In genomic region chr22:50608996-50609395, GRCh38 we compare ENCODE assay signal across 33 cellular contexts. TPM values are rescaled to one million over a fixed set of nuclear protein-coding genes. Genes with fewer than 3 reads are reported as not detected.
"Had no signal": no experiment of that assay in that cellular context is flagged by ENCODE, and none has a peak within 500 bp of the region (broad histone marks: within the 10 kb centered on the region; RNA-seq: fewer than 3 reads in every experiment).

No MANE protein-coding gene starts in this region.

- H3K4me2 ChIP-seq: smooth muscle cell had no signal

- H3K36me3 ChIP-seq: lower lobe of right lung, neutrophil, ovary, right atrium auricular region, right lobe of liver, suprapubic skin, thoracic aorta, tibial artery, uterus had no signal

- DNase-seq: hypothalamus; immature natural killer cell; left ventricle myocardium superior; lower lobe of right lung; mammary epithelial cell; mesenchymal stem cell; naive thymus-derived CD8-positive, alpha-beta T cell; occipital lobe; ovary; right lobe of liver; stimulated activated CD4-positive, alpha-beta T cell treated with anti-CD3 and anti-CD28 coated beads, Interleukin-12 subunit alpha, Interleukin-12 subunit beta, amount 100 ng/mL, for 4 hours; stimulated activated CD4-positive, alpha-beta T cell treated with anti-CD3 and anti-CD28 coated beads, Interleukin-15, amount 100 ng/mL, for 24 hours; stimulated activated CD4-positive, alpha-beta T cell treated with anti-CD3 and anti-CD28 coated beads, Interleukin-2, amount 100 ng/mL, for 24 hours; stimulated activated CD4-positive, alpha-beta T cell treated with anti-CD3 and anti-CD28 coated beads, Interleukin-4, amount 100 ng/mL, for 1 hour; stimulated activated naive CD4-positive, alpha-beta T cell; trophoblast cell; uterus had no signal

- H3K4me1 ChIP-seq: tibial artery, uterus had no signal

- H3K9me3 ChIP-seq: lower lobe of right lung, neutrophil, ovary, right atrium auricular region, right lobe of liver, suprapubic skin, thoracic aorta, tibial artery, uterus had no signal

- H3K27me3 ChIP-seq: ovary, right lobe of liver had no signal

- H3K27ac ChIP-seq: lower lobe of right lung, neutrophil, ovary, right atrium auricular region, right lobe of liver, suprapubic skin, thoracic aorta, tibial artery, uterus had no signal

- ATAC-seq: left lobe of liver; left ventricle myocardium superior; lower lobe of right lung; naive thymus-derived CD8-positive, alpha-beta T cell; right lobe of liver; stimulated activated effector memory CD8-positive, alpha-beta T cell treated with anti-CD3 and anti-CD28 coated beads, Interleukin-12 subunit alpha, Interleukin-12 subunit beta, amount 100 ng/mL, for 72 hours had no signal

- H3K4me3 ChIP-seq: lower lobe of right lung, ovary, right atrium auricular region, right lobe of liver, smooth muscle cell, suprapubic skin, thoracic aorta, tibial artery, uterus had no signal

- FAIRE-seq: islet of Langerhans had no signal

RNA-seq across cellular contexts. Expression of gene MAPK8IP2, which starts 8.4 kb away (rescaled TPM):
- polyA plus RNA-seq: immature natural killer cell; naive thymus-derived CD8-positive, alpha-beta T cell had no signal

RNA-seq across cellular contexts. Expression of gene SYCE3, which starts 46.3 kb away (rescaled TPM):
- total RNA-seq: left ventricle myocardium superior; lower lobe of right lung; mammary epithelial cell; mucosa of gallbladder; naive thymus-derived CD8-positive, alpha-beta T cell; neural crest cell; occipital lobe; ovary; progenitor cell of endocrine pancreas; pulmonary artery endothelial cell; renal cortical epithelial cell; right atrium auricular region; skeletal muscle tissue; smooth muscle cell; suprapubic skin; thoracic aorta; ureter; uterus had no signal
- polyA plus RNA-seq: immature natural killer cell; naive thymus-derived CD8-positive, alpha-beta T cell; ovary; smooth muscle cell had no signal
